Comparison of ENCODE assay signal across 8 cellular contexts in the genomic region with DNA sequence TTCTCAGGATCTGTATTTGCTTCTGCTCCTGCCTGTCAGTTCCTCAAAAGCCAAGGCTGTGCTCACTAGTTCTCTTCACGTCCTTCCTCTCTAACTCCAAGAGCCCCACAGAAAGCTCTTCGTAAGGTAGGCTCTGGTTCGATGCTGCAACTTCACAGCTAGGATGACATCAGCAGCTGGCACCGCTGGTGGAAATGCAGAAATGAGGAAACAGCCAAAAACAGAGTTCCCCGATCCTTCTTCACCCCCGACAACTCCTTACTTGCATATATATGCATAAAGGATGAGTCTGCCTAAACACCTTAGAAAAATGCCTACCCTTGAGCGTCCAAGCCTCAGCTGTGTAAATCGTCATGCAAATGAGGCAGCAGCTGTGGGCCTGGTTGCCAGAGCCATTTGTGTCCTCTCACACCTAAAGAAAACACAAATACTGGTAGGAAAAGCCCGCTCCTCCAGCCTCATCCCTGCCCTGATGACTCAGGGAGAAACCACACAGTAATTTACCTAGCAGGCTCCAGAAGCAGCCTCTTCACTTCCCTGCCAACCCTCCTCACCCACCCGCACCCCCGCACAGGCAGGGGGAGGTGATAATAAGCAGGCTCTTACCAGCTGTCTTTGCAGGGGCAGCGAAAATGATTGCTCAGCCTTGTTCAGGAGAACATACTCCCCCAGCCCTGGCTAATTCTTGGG. TPM values are rescaled to one million over a fixed set of nuclear protein-coding genes. Genes with fewer than 3 reads are reported as not detected.
DNase-seq lines count a peak whose midpoint lies in the region; TF ChIP-seq lines count a peak whose summit lies in the region.

No MANE protein-coding gene starts in this region.

- H3K27me3 ChIP-seq in breast epithelium (no peaks in the 10 kb centered on the region), neutrophil (no peaks in the 10 kb centered on the region)

- H3K27ac Mint-ChIP-seq in MCF 10A (ENCODE audit: low read depth, unreplicated experiment), result peak overlapping the region; percentile 29

- H3K36me3 ChIP-seq in breast epithelium (no peaks in the 10 kb centered on the region), neutrophil (no peaks in the 10 kb centered on the region)

- CTCF ChIA-PET in MCF 10A (lab: Yijun Ruan, JAX) (interaction anchor here (0.6 to 3.9 kb wide), 7 partner anchors 17 to 211 kb away, joined by 3 to 19 read pairs (median 4); no protein-coding TSS in a partner anchor), RWPE1 (lab: Yijun Ruan, JAX) (interaction anchor here (0.6 to 1.2 kb wide), 2 partner anchors 28 to 392 kb away, joined by 3 read pairs; a partner anchor contains a TSS)

- TF ChIP-seq CTCF in MCF 10A (IDR thresholded peaks at IDR 0.05; ENCODE audit: unreplicated experiment) (no peak), breast epithelium (IDR thresholded peaks at IDR 0.05) (no peak), RWPE1 (conservative IDR thresholded peaks at IDR 0.05; ENCODE audit: low read depth) (no peak), fibroblast of mammary gland (conservative IDR thresholded peaks at IDR 0.05; ENCODE audit: control insufficient read depth, insufficient read depth, low read depth, low read length) (no peak), neutrophil (IDR thresholded peaks at IDR 0.05) (no peak), GM20000 (IDR thresholded peaks at IDR 0.05; ENCODE audit: extremely low read depth, missing control alignments) (no peak)

- no peaks in the 10 kb centered on the region for H3K9me3 ChIP-seq in breast epithelium
- no peaks in the 10 kb centered on the region for H3K9me3 ChIP-seq in neutrophil

- intact Hi-C loops in MCF 10A (cut with micrococcal nuclease), result loop anchor here (2.0 kb wide), 1 partner anchor 63 kb away; a partner anchor contains a TSS
- intact Hi-C loops in breast epithelium (cut with DNase I; ENCODE audit: low total_unique reads), result no loop called here

- H3K4me3 Mint-ChIP-seq in MCF 10A (ENCODE audit: unreplicated experiment), result peak overlapping the region; percentile 50

- H3K4me1 Mint-ChIP-seq in MCF 10A (ENCODE audit: insufficient read depth, unreplicated experiment), result peaks cover 31% of the 10 kb centered on the region

- no peaks in the 10 kb centered on the region for H3K9me3 Mint-ChIP-seq in MCF 10A (ENCODE audit: unreplicated experiment)

- POLR2A ChIA-PET in MCF 10A (lab: Yijun Ruan, JAX) (interaction anchor here (0.6 to 1.6 kb wide), 16 partner anchors 11 to 385 kb away, joined by 3 to 5 read pairs (median 3); a partner anchor contains a TSS), RWPE1 (lab: Yijun Ruan, JAX; ENCODE audit: low non-redundant PET) (no interaction called here)

- no peaks in the 10 kb centered on the region for H3K36me3 Mint-ChIP-seq in MCF 10A (ENCODE audit: insufficient read depth, unreplicated experiment)

- TSS peak; percentile 71 for BruUV-seq in MCF 10A (replicated peaks; lab: Mats Ljungman, UMichigan)

- H3K4me3 ChIP-seq in breast epithelium (peak overlapping the region in 1 of 3 donors; percentile 13), fibroblast of mammary gland (ENCODE audit: control insufficient read depth, low read depth, low read length) (no peak overlapping the region), neutrophil (ENCODE audit: low read depth in 1 of 2, low read length in 1 of 2) (peak overlapping the region; percentile 2 to 15)

- no peaks in the 10 kb centered on the region for H3K27me3 Mint-ChIP-seq in MCF 10A (ENCODE audit: insufficient read depth, unreplicated experiment)

- H3K4me1 ChIP-seq in breast epithelium, result no peaks in the 10 kb centered on the region
- H3K4me1 ChIP-seq in neutrophil (ENCODE audit: control insufficient read depth in 1 of 2, insufficient read depth in 1 of 2, low read depth in 1 of 2, low read length in 1 of 2), result peaks cover 44 to 46% of the 10 kb centered on the region in 2 experiments

- DNase-seq in MCF 10A (ENCODE audit: unreplicated experiment), result peak; percentile 95
- DNase-seq in breast epithelium (ENCODE audit: low spot score in 2 of 2), result no peak
- peak; percentile 97 for DNase-seq in MV-4-11 (lab: John Stamatoyannopoulos, UW)
- peak; percentile 65 for DNase-seq in RWPE1 (ENCODE audit: low spot score)
- DNase-seq in fibroblast of mammary gland (ENCODE audit: low read depth), result peak; percentile 63
- no peak for DNase-seq in GM20000 (ENCODE audit: low spot score)
- no peak for DNase-seq in activated T-cell treated with anti-CD3 and anti-CD28 coated beads, Interleukin-2, amount 50 U/mL, for 48 hours

- H3K27ac ChIP-seq in breast epithelium (no peak overlapping the region), RWPE1 (peak overlapping the region; percentile 47), neutrophil (peak overlapping the region; percentile 78)

- TF ChIP-seq POLR2A in breast epithelium (IDR thresholded peaks at IDR 0.05), result no peak

RNA-seq across cellular contexts. Expression of a gene that starts 28.2 kb away (rescaled TPM):
- total RNA-seq in MCF 10A (2022) (0.96 and 1.5 TPM in 2 replicates), breast epithelium (1 to 10 TPM; 1.0 to 7.5 (median 1.9) TPM)

Comparison
In these comparisons a context has a peak if more than half of its experiments do, and no peak if none do; other contexts are left out.
1. DNase-seq: peak in MCF 10A (single experiment), MV-4-11 (single experiment), RWPE1 (single experiment) and fibroblast of mammary gland (single experiment); none in breast epithelium (0 of 2), GM20000 (single experiment) and activated T-cell treated with anti-CD3 and anti-CD28 coated beads, Interleukin-2, amount 50 U/mL, for 48 hours (0 of 2).
2. H3K27ac ChIP-seq: peak in RWPE1 (single experiment) and neutrophil (single experiment); none in breast epithelium (0 of 2).